2 cellular contexts compared by ENCODE assay signal in genomic region chr16:31179153-31179746, GRCh38.
TF ChIP-seq lines count a peak whose summit lies in the region.

No MANE protein-coding gene starts in this region.

TF ChIP-seq in HCT116, 20 proteins besides CTCF, POLR2A, EP300 and RAD21:
- TF ChIP-seq ZBTB33 (IDR thresholded peaks at IDR 0.05; ENCODE audit: extremely low read depth, insufficient replicate concordance, low read length) (no peak), EZH2phosphoT487 (IDR thresholded peaks at IDR 0.05; ENCODE audit: borderline replicate concordance) (no peak), MAX (IDR thresholded peaks at IDR 0.05) (no peak), FOSL1 (IDR thresholded peaks at IDR 0.05; ENCODE audit: low read depth) (no peak), ELF1 (IDR thresholded peaks at IDR 0.05; ENCODE audit: borderline replicate concordance, low read depth) (no peak)

TF ChIP-seq in WTC11, 78 proteins besides CTCF, POLR2A, EP300 and RAD21:
- TF ChIP-seq GTF2I (CRISPR knock-in tag; conservative IDR thresholded peaks at IDR 0.05) (peak; percentile 80), E2F1 (CRISPR knock-in tag; IDR thresholded peaks at IDR 0.05) (no peak), ZNF121 (CRISPR knock-in tag; IDR thresholded peaks at IDR 0.05) (peak; percentile 54), SMAD4 (CRISPR knock-in tag; IDR thresholded peaks at IDR 0.05) (peak; percentile 49; the same call in 1 of the 2 replicates)
